ENCODE assay signal across 13 cellular contexts in the genomic region with DNA sequence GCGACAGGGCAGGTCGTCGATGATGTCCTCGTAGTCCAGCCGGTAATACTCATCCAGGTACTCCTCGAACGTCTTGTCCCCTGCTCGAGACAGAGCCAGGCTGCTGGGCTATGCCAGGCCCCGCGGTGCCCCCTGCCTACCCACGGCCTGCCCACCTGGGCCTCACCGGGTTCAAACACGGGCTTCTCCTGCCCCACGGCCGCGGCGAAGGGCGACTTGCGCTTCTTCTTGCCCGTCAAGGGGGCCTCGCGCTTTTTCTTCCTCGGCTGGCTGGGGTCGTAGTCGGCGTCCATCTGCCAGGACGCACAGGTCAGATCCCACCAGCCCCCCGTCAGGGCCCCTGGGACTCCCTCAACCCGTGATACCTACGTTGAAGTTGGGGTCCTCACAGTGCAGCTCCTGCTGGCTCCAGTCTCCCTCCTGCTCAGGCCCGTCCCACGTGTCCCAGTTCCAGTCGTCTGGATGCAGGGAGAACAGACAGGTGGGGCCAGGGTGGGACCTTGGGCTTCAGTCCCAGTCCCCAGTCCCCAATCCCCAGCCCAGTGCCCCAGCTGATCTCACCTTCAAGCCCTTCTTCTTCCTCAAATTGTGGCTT. TPM values are rescaled to one million over a fixed set of nuclear protein-coding genes. Genes with fewer than 3 reads are reported as not detected.
"Had no signal": no experiment of that assay in that cellular context is flagged by ENCODE, and none has a peak within 500 bp of the region (broad histone marks: within the 10 kb centered on the region; RNA-seq: fewer than 3 reads in every experiment).

No MANE protein-coding gene starts in this region.

- H3K4me3 ChIP-seq: cardiac muscle cell, colonic mucosa, right atrium auricular region, smooth muscle cell had no signal

- H3K9me3 ChIP-seq: colonic mucosa, neutrophil, right atrium auricular region had no signal

- DNase-seq: activated CD4-positive, alpha-beta T cell treated with anti-CD3 and anti-CD28 coated beads for 4 hours; activated effector memory CD4-positive, alpha-beta T cell treated with Interleukin-2 at 50 U/mL for 16 hours; activated T-cell treated with anti-CD3 and anti-CD28 coated beads for 4 hours; colonic mucosa; hippocampal formation; kidney glomerular epithelial cell; posterior cingulate gyrus had no signal

- H3K4me1 ChIP-seq: right atrium auricular region had no signal

- H3K4me2 ChIP-seq: smooth muscle cell had no signal

- FAIRE-seq: urothelium cell line had no signal

- H3K27me3 ChIP-seq: cardiac muscle cell, colonic mucosa, neutrophil, right atrium auricular region had no signal

- H3K27ac ChIP-seq: cardiac muscle cell, colonic mucosa, neutrophil, right atrium auricular region had no signal

RNA-seq across cellular contexts. Expression of a gene that starts 40.5 kb away (rescaled TPM):
- total RNA-seq: colonic mucosa, epithelial cell of proximal tubule had no signal
